ENCODE assay signal across 14 cellular contexts in the genomic region with DNA sequence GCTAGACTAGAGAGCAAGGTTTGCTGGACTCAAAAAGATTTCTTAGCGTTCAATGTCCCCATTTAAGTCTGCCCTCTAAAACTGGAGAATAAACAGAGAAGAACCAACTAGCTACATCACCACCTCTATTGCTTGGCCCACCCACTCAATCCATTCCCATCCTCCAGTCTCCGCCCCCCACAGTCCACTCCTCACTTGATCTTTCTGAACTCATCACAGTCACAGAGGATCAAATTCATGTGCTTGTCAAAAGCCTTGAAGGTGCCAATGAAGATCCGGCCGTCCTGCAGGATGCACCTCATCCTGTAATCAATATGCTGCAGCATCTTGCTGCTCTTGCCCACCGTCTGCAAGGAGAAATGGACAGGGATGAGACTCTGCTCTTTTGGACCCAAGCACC. TPM values are rescaled to one million over a fixed set of nuclear protein-coding genes. Genes with fewer than 3 reads are reported as not detected.
DNase-seq lines count a peak whose midpoint lies in the region; ATAC-seq, FAIRE-seq and TF ChIP-seq lines count a peak whose summit lies in the region.
"Had no signal": no experiment of that assay in that cellular context is flagged by ENCODE, and none has a peak within 500 bp of the region (broad histone marks: within the 10 kb centered on the region; RNA-seq: fewer than 3 reads in every experiment).

No MANE protein-coding gene starts in this region.

- H3K9ac ChIP-seq in PC-3 (ENCODE audit: low read length) (no peak overlapping the region), H1 (replicated peaks in 1 of 4; ENCODE audit: extremely low read depth in 1 of 4, low read depth in 3 of 4, low read length in 3 of 4) (no peak overlapping the region)

- no peak overlapping the region for H3K56ac ChIP-seq in H1 (replicated peaks; ENCODE audit: insufficient read length, low read depth, low read length)

- 93% methylated on average over 5 of the region's 5 CpGs; no CpG with 5 or more reads in 1 of the 2 experiments for WGBS in H1 (ENCODE audit: extremely low coverage in 1 of 2, insufficient coverage in 1 of 2, insufficient read length in 1 of 2, insufficient replicate concordance in 2 of 2, low coverage in 1 of 2, low lambda C conversion rate in 2 of 2, missing lambda C conversion rate in 1 of 2), 2 experiments

- POLR2A ChIA-PET in PC-3 (lab: Charles Lee; ENCODE audit: unreplicated experiment), result interaction anchor here (0.6 kb wide), 1 partner anchor 249 kb away, joined by 3 read pairs; no protein-coding TSS in a partner anchor
- POLR2A ChIA-PET in H1 (lab: Charles Lee; ENCODE audit: partially characterized antibody), result interaction anchor here (0.7 to 8.2 kb wide), 24 partner anchors 8 to 256 kb away, joined by 3 to 119 read pairs (median 3); a partner anchor contains a TSS

- H4K91ac ChIP-seq in H1 (replicated peaks; ENCODE audit: insufficient read length, low read length), result no peak overlapping the region

- no peak overlapping the region for H2BK20ac ChIP-seq in H1 (ENCODE audit: low read length)

- no peak overlapping the region for H2AK5ac ChIP-seq in H1 (ENCODE audit: low read depth, low read length)

- CTCF ChIA-PET in PC-3 (lab: Charles Lee), result no interaction called here
- CTCF ChIA-PET in H1 (lab: Charles Lee; ENCODE audit: partially characterized antibody), result interaction anchor here (0.9 to 2.8 kb wide), 5 partner anchors 9 to 260 kb away, joined by 3 to 13 read pairs (median 4); no protein-coding TSS in a partner anchor

- H3K27me3 ChIP-seq in PC-3 (ENCODE audit: low read length) (no peaks in the 10 kb centered on the region), H1 (replicated peaks in 1 of 4; ENCODE audit: control insufficient read depth in 3 of 4, extremely low read depth in 1 of 4, insufficient read depth in 3 of 4, low read length in 3 of 4) (no peaks in the 10 kb centered on the region)

- H2AFZ ChIP-seq in PC-3 (ENCODE audit: low read length) (no peak overlapping the region), H1 (ENCODE audit: low read length) (no peak overlapping the region)

- H4K20me1 ChIP-seq in PC-3 (ENCODE audit: low read length), result peaks cover 67% of the 10 kb centered on the region
- H4K20me1 ChIP-seq in H1 (replicated peaks in 1 of 2; ENCODE audit: control insufficient read depth in 1 of 2, insufficient read depth in 2 of 2, low read length in 2 of 2), result peaks cover 38% of the 10 kb centered on the region in 2 experiments

- no peak overlapping the region for H2BK12ac ChIP-seq in H1 (ENCODE audit: low read depth, low read length)

- H3K36me3 Mint-ChIP-seq in activated naive CD4-positive, alpha-beta T cell treated with anti-CD3 and anti-CD28 coated beads, Interleukin-2, amount 50 U/mL, for 72 hours, result peaks cover 68 to 84% of the 10 kb centered on the region in 2 donors

- ATAC-seq in activated naive CD4-positive, alpha-beta T cell treated with anti-CD3 and anti-CD28 coated beads, Interleukin-2, amount 50 U/mL, for 72 hours, result no peak
- no peak for ATAC-seq in PC-3
- ATAC-seq in stimulated activated naive CD8-positive, alpha-beta T cell treated with anti-CD3 and anti-CD28 coated beads, Interleukin-15, amount 100 ng/mL, for 72 hours, result no peak

- peaks cover 20% of the 10 kb centered on the region for H3K4me1 ChIP-seq in PC-3 (ENCODE audit: insufficient read depth, low read length)
- H3K4me1 ChIP-seq in H1 (replicated peaks in 1 of 4; ENCODE audit: control insufficient read depth in 3 of 4, insufficient read depth in 4 of 4, low read length in 3 of 4), result peaks cover 0 to 7% (median 2%) of the 10 kb centered on the region in 4 experiments; a peak in 3 of 7 replicates

- H3K27me3 Mint-ChIP-seq in stimulated activated naive CD8-positive, alpha-beta T cell treated with anti-CD3 and anti-CD28 coated beads, Interleukin-15, amount 100 ng/mL, for 72 hours, result no peaks in the 10 kb centered on the region

- peak overlapping the region; percentile 91 to 100 for H3K27ac Mint-ChIP-seq in activated naive CD4-positive, alpha-beta T cell treated with anti-CD3 and anti-CD28 coated beads, Interleukin-2, amount 50 U/mL, for 72 hours
- H3K27ac Mint-ChIP-seq in stimulated activated naive CD8-positive, alpha-beta T cell treated with anti-CD3 and anti-CD28 coated beads, Interleukin-15, amount 100 ng/mL, for 72 hours, result peak overlapping the region in 1 of 2 donors; percentile 88

- no peak overlapping the region for H4K5ac ChIP-seq in H1 (ENCODE audit: insufficient read length, low read depth, low read length)

- peaks cover 77% of the 10 kb centered on the region for H3K4me1 Mint-ChIP-seq in stimulated activated naive CD8-positive, alpha-beta T cell treated with anti-CD3 and anti-CD28 coated beads, Interleukin-15, amount 100 ng/mL, for 72 hours

- peak overlapping the region; percentile 97 to 98 for H3K4me3 Mint-ChIP-seq in stimulated activated naive CD8-positive, alpha-beta T cell treated with anti-CD3 and anti-CD28 coated beads, Interleukin-15, amount 100 ng/mL, for 72 hours

- no peak for TF ChIP-seq RAD21 in H1 (IDR thresholded peaks at IDR 0.05 in 1 of 2, conservative IDR thresholded peaks at IDR 0.05 in 1 of 2; ENCODE audit: low read depth in 2 of 2, low read length in 2 of 2)

- DNase-seq in activated naive CD4-positive, alpha-beta T cell treated with anti-CD3 and anti-CD28 coated beads, Interleukin-2, amount 50 U/mL, for 72 hours (ENCODE audit: low spot score in 2 of 2), result no peak
- no peak for DNase-seq in activated naive CD4-positive, alpha-beta T cell treated with Interleukin-2 at 50 U/mL for 16 hours
- DNase-seq in PC-3 (no peak), H1 (ENCODE audit: low read depth in 1 of 2, low spot score in 2 of 2) (no peak), NCI-H1436 (lab: John Stamatoyannopoulos, UW) (no peak), coronary artery (ENCODE audit: low spot score) (no peak)
- DNase-seq in stimulated activated naive CD8-positive, alpha-beta T cell treated with anti-CD3 and anti-CD28 coated beads, Interleukin-15, amount 100 ng/mL, for 72 hours, result no peak
- DNase-seq in stimulated activated naive CD4-positive, alpha-beta T cell treated with Interleukin-2 at 50 U/mL for 16 hours (lab: John Stamatoyannopoulos, UW), result no peak
- DNase-seq: activated effector memory CD4-positive, alpha-beta T cell treated with Interleukin-2 at 50 U/mL for 16 hours; DMS79; effector memory CD4-positive, alpha-beta T cell; foreskin fibroblast; HCEC 1CT had no signal

- H3K79me2 ChIP-seq in PC-3 (ENCODE audit: low read length), result peaks cover 61% of the 10 kb centered on the region
- H3K79me2 ChIP-seq in H1 (ENCODE audit: control insufficient read depth in 1 of 2, insufficient read depth in 2 of 2, low read length in 2 of 2), result peaks cover 35 to 62% of the 10 kb centered on the region in 2 experiments

- H3K23ac ChIP-seq in H1 (ENCODE audit: insufficient read length), result no peak overlapping the region

- H3K4me3 ChIP-seq in PC-3 (ENCODE audit: low read length) (no peak overlapping the region; the same call in 1 of the 2 replicates), H1 (ENCODE audit: extremely low read depth in 1 of 4, insufficient read depth in 2 of 4, low read depth in 3 of 4, low read length in 4 of 4) (0 out of 8 replicates have a peak overlapping the region, but pooled peaks of 1 of the 4 experiments have one; percentile 96), coronary artery (no peak overlapping the region)
- H3K4me3 ChIP-seq: lung had no signal

- H3K36me3 ChIP-seq in PC-3 (ENCODE audit: low read depth, low read length) (peaks cover 71% of the 10 kb centered on the region), H1 (ENCODE audit: control insufficient read depth in 2 of 4, insufficient read depth in 4 of 4, low read length in 3 of 4) (peaks cover 46 to 68% (median 52%) of the 10 kb centered on the region in 4 experiments)

- no peaks in the 10 kb centered on the region for H3K9me2 ChIP-seq in PC-3 (replicated peaks; ENCODE audit: low read length)

- H3K4me2 ChIP-seq in PC-3 (ENCODE audit: low read length), result peak overlapping the region; percentile 96
- H3K4me2 ChIP-seq in H1 (ENCODE audit: insufficient read depth in 1 of 2, low read depth in 2 of 2, low read length in 2 of 2), result no peak overlapping the region; a peak in 2 of 4 replicates

- intact Hi-C loops in PC-3 (cut with micrococcal nuclease), result no loop called here

- no TSS peak for BruUV-seq in PC-3 (replicated peaks; lab: Mats Ljungman, UMichigan)

- no peak overlapping the region for H3K4ac ChIP-seq in H1 (replicated peaks; ENCODE audit: insufficient read length, low read depth, low read length)

- H3K9me3 ChIP-seq in PC-3 (ENCODE audit: low read length), result no peaks in the 10 kb centered on the region
- H3K9me3 ChIP-seq in H1 (ENCODE audit: insufficient read depth in 2 of 2, low read depth in 1 of 2, low read length in 1 of 2), result no peaks in the 10 kb centered on the region

- no peak overlapping the region for H2BK5ac ChIP-seq in H1 (ENCODE audit: low read depth, low read length)

- no peaks in the 10 kb centered on the region for H3F3A ChIP-seq in PC-3 (ENCODE audit: low read length, unreplicated experiment)

- no peak overlapping the region for H3K14ac ChIP-seq in H1 (ENCODE audit: insufficient read length)

- H3K18ac ChIP-seq in H1 (ENCODE audit: extremely low read depth, low read length), result no peak overlapping the region

- peak in 1 of 2 experiments; percentile 54; a peak in 1 of 3 replicates for TF ChIP-seq POLR2A in H1 (IDR thresholded peaks at IDR 0.05; ENCODE audit: control extremely low read depth in 1 of 2, low read depth in 2 of 2, low read length in 2 of 2)

- TF ChIP-seq CTCF in PC-3 (conservative IDR thresholded peaks at IDR 0.05; ENCODE audit: low read depth, low read length) (no peak), H1 (IDR thresholded peaks at IDR 0.05; ENCODE audit: control extremely low read depth in 1 of 3, insufficient read depth in 1 of 3, low read depth in 1 of 3, low read length in 3 of 3) (no peak), coronary artery (IDR thresholded peaks at IDR 0.05) (no peak)

- H3K9me3 Mint-ChIP-seq in activated naive CD4-positive, alpha-beta T cell treated with anti-CD3 and anti-CD28 coated beads, Interleukin-2, amount 50 U/mL, for 72 hours, result peaks cover 4 to 7% of the 10 kb centered on the region in 2 donors
- no peaks in the 10 kb centered on the region for H3K9me3 Mint-ChIP-seq in stimulated activated naive CD8-positive, alpha-beta T cell treated with anti-CD3 and anti-CD28 coated beads, Interleukin-15, amount 100 ng/mL, for 72 hours

- FAIRE-seq in H1 (lab: Jason Lieb, UNC), result no peak

- no peak for TF ChIP-seq EP300 in H1 (IDR thresholded peaks at IDR 0.05; ENCODE audit: borderline replicate concordance in 1 of 2, low read depth in 2 of 2, low read length in 2 of 2)

- no peak overlapping the region for H4K8ac ChIP-seq in H1 (ENCODE audit: extremely low read depth, insufficient read depth, low read length)

- H3K27ac ChIP-seq in PC-3 (ENCODE audit: low read length), result no peak overlapping the region
- H3K27ac ChIP-seq in H1 (ENCODE audit: low read depth, low read length), result no peak overlapping the region
- H3K27ac ChIP-seq in coronary artery, result no peak overlapping the region

- no peak overlapping the region for H2BK120ac ChIP-seq in H1 (replicated peaks; ENCODE audit: low read depth, low read length)

- no peak overlapping the region for H2BK15ac ChIP-seq in H1 (ENCODE audit: low read length)

- H3K23me2 ChIP-seq in H1 (ENCODE audit: low read depth, low read length), result peaks cover 8% of the 10 kb centered on the region

- no peaks in the 10 kb centered on the region; the same call in none of the 2 replicates for H3K79me1 ChIP-seq in H1 (ENCODE audit: low read depth, low read length)

RNA-seq across cellular contexts. Expression of a gene that starts 3.2 kb away (rescaled TPM):
- total RNA-seq in activated naive CD4-positive, alpha-beta T cell treated with anti-CD3 and anti-CD28 coated beads, Interleukin-2, amount 50 U/mL, for 72 hours, result 100 to 1,000 TPM; 384 to 461 TPM
- 664 and 677 TPM in 2 replicates for total RNA-seq in PC-3 (2014; rRNA removed)
- 495 and 507 TPM in 2 replicates for total RNA-seq in H1 (2021; fragmentation: NEBNext Ultra II Directional; extraction: Animal tissue kit (Norgen Biotek cat#: 25700))
- polyA plus RNA-seq in H1 (2011; rRNA removed), result 589 and 706 TPM in 2 replicates
- polyA plus RNA-seq in H1 (2011; cell fraction: cytosol; rRNA removed), result 598 TPM
- 478 TPM for polyA plus RNA-seq in H1 (2011; cell fraction: nucleus; rRNA removed)
- polyA plus RNA-seq in H1 (2012, experiment 1 of 2), result 338 to 478 TPM (median 412 TPM) in 4 replicates
- polyA plus RNA-seq in H1 (2012, experiment 2 of 2), result 587 TPM
- 510 TPM for polyA plus RNA-seq in H1 (2013, experiment 1 of 2)
- 480 TPM for polyA plus RNA-seq in H1 (2013, experiment 2 of 2)
- polyA minus RNA-seq in H1 (2011; rRNA and poly(A)+ RNA removed), result 119 and 124 TPM in 2 replicates
- 124 TPM for polyA minus RNA-seq in H1 (2011; cell fraction: cytosol; rRNA and poly(A)+ RNA removed)
- polyA minus RNA-seq in H1 (2011; cell fraction: nucleus; rRNA and poly(A)+ RNA removed), result 94.3 TPM

RNA-seq across cellular contexts. Expression of a gene that starts 41.3 kb away (rescaled TPM):
- total RNA-seq in activated naive CD4-positive, alpha-beta T cell treated with anti-CD3 and anti-CD28 coated beads, Interleukin-2, amount 50 U/mL, for 72 hours, result 10 to 100 TPM in 1 of 2 donors, 1 to 10 TPM in 1; 7.7 to 13.7 TPM
- total RNA-seq in PC-3 (2014; rRNA removed), result 7.7 and 8.2 TPM in 2 replicates
- 3.7 and 5.0 TPM in 2 replicates for total RNA-seq in H1 (2021; fragmentation: NEBNext Ultra II Directional; extraction: Animal tissue kit (Norgen Biotek cat#: 25700))
- polyA plus RNA-seq in H1 (2011; rRNA removed), result 1.1 and 1.8 TPM in 2 replicates
- polyA plus RNA-seq in H1 (2011; cell fraction: cytosol; rRNA removed), result 1.9 TPM
- polyA plus RNA-seq in H1 (2011; cell fraction: nucleus; rRNA removed), result 2.5 TPM
- 3.0 to 4.1 TPM (median 3.4 TPM) in 4 replicates for polyA plus RNA-seq in H1 (2012, experiment 1 of 2)
- polyA plus RNA-seq in H1 (2012, experiment 2 of 2), result 0.39 TPM
- 2.0 TPM for polyA plus RNA-seq in H1 (2013, experiment 1 of 2)
- polyA plus RNA-seq in H1 (2013, experiment 2 of 2), result 2.5 TPM
- polyA minus RNA-seq in H1 (2011; rRNA and poly(A)+ RNA removed), result 6.1 and 9.0 TPM in 2 replicates
- 2.8 TPM for polyA minus RNA-seq in H1 (2011; cell fraction: cytosol; rRNA and poly(A)+ RNA removed)
- 4.1 TPM for polyA minus RNA-seq in H1 (2011; cell fraction: nucleus; rRNA and poly(A)+ RNA removed)
